9 cellular contexts compared by ENCODE assay signal in genomic region chr17:80891096-80892018, GRCh38.
DNase-seq lines count a peak whose midpoint lies in the region; ATAC-seq, FAIRE-seq and TF ChIP-seq lines count a peak whose summit lies in the region.
"Had no signal": no experiment of that assay in that cellular context is flagged by ENCODE, and none has a peak within 500 bp of the region (broad histone marks: within the 10 kb centered on the region; RNA-seq: fewer than 3 reads in every experiment).

No MANE protein-coding gene starts in this region.

- H3K9me3 ChIP-seq in kidney (ENCODE audit: control insufficient read depth in 1 of 2, low read length in 2 of 2) = no peaks in the 10 kb centered on the region

- H3K36me3 Mint-ChIP-seq in activated naive CD8-positive, alpha-beta T cell = peaks cover 17% of the 10 kb centered on the region

- no peaks in the 10 kb centered on the region for H3K27me3 Mint-ChIP-seq in activated naive CD8-positive, alpha-beta T cell

- no peaks in the 10 kb centered on the region for H3K9me3 Mint-ChIP-seq in activated naive CD8-positive, alpha-beta T cell (ENCODE audit: low read depth)

- peak; percentile 49 for ATAC-seq in HG03175 (IDR thresholded peaks at IDR 0.05; ENCODE audit: unreplicated experiment)

- no peaks in the 10 kb centered on the region for H3K4me1 ChIP-seq in kidney (ENCODE audit: control insufficient read depth in 1 of 2, insufficient read depth in 1 of 2, low read depth in 1 of 2, low read length in 2 of 2)

- no peak overlapping the region for H3K27ac ChIP-seq in kidney (ENCODE audit: low read depth in 2 of 2, low read length in 2 of 2)

- H3K27ac Mint-ChIP-seq in activated naive CD8-positive, alpha-beta T cell = peak overlapping the region; percentile 97

- peak overlapping the region; percentile 79 for H3K4me3 Mint-ChIP-seq in activated naive CD8-positive, alpha-beta T cell

- peaks cover 46% of the 10 kb centered on the region for H3K4me1 Mint-ChIP-seq in activated naive CD8-positive, alpha-beta T cell (ENCODE audit: low read depth)

- peak; percentile 58 for DNase-seq in GM18507 (ENCODE audit: extremely low spot score, insufficient read length, low read depth)
- DNase-seq in SW 1271 (lab: John Stamatoyannopoulos, UW) = peak; percentile 75 to 87
- DNase-seq in kidney = peak; percentile 63
- peak; percentile 59 to 86 for DNase-seq in stimulated activated CD4-positive, alpha-beta T cell treated with anti-CD3 and anti-CD28 coated beads, Interleukin-4, amount 100 ng/mL, for 4 hours
- DNase-seq in NCI-H748 treated with DMSO at 0.1 percent for 48 hours (lab: John Stamatoyannopoulos, UW) = no peak
- no peak for DNase-seq in HuH-7 (ENCODE audit: low spot score)

- TF ChIP-seq CTCF in kidney (IDR thresholded peaks at IDR 0.05; ENCODE audit: borderline replicate concordance, extremely low read depth, insufficient read depth) = no peak

- H3K4me3 ChIP-seq in kidney (ENCODE audit: low read length in 2 of 2) = no peak overlapping the region
- H3K4me3 ChIP-seq: dorsolateral prefrontal cortex had no signal

- intact Hi-C loops in kidney (cut with DNase I) = no loop called here

- H3K36me3 ChIP-seq in kidney (ENCODE audit: control insufficient read depth in 1 of 2, insufficient read depth in 2 of 2, low read length in 2 of 2) = peaks cover 8 to 9% of the 10 kb centered on the region in 2 donors

- peak; percentile 59 for FAIRE-seq in GM18507 (lab: Jason Lieb, UNC)
- no peak for FAIRE-seq in kidney (lab: Jason Lieb, UNC)

- no peak overlapping the region for H3K9ac ChIP-seq in kidney (ENCODE audit: low read length in 2 of 2)

Comparison
In these comparisons a context has a peak if more than half of its experiments do, and no peak if none do; other contexts are left out.
1. DNase-seq: peak in GM18507 (single experiment), SW 1271 (2 of 2), kidney (single experiment) and stimulated activated CD4-positive, alpha-beta T cell treated with anti-CD3 and anti-CD28 coated beads, Interleukin-4, amount 100 ng/mL, for 4 hours (2 of 2); none in NCI-H748 treated with DMSO at 0.1 percent for 48 hours (single experiment) and HuH-7 (single experiment).